15 cellular contexts compared by ENCODE assay signal in genomic region chr1:15007368-15007767, GRCh38.
"Had no signal": no experiment of that assay in that cellular context is flagged by ENCODE, and none has a peak within 500 bp of the region (broad histone marks: within the 10 kb centered on the region; RNA-seq: fewer than 3 reads in every experiment).

No MANE protein-coding gene starts in this region.

- H3K4me3 ChIP-seq: coronary artery, left lung, sigmoid colon, upper lobe of left lung had no signal

- H3K9me3 ChIP-seq: left lung, sigmoid colon, upper lobe of left lung had no signal

- H3K27ac Mint-ChIP-seq: activated naive CD4-positive, alpha-beta T cell treated with anti-CD3 and anti-CD28 coated beads, Interleukin-2, amount 50 U/mL, for 72 hours; activated T-helper 17 cell treated with anti-CD3 and anti-CD28 coated beads, Interleukin-2, amount 50 U/mL, for 72 hours had no signal

- H3K27me3 Mint-ChIP-seq: activated T-helper 17 cell treated with anti-CD3 and anti-CD28 coated beads, Interleukin-2, amount 50 U/mL, for 72 hours had no signal

- DNase-seq: activated T-cell treated with anti-CD3 and anti-CD28 coated beads, Interleukin-2, amount 50 U/mL, for 1 hour; cerebellar nuclear complex; left lung; nephron progenitor cell; posterior cingulate gyrus; sigmoid colon; stimulated activated CD4-positive, alpha-beta T cell treated with anti-CD3 and anti-CD28 coated beads, Interleukin-4, amount 100 ng/mL, for 1 hour; stimulated activated naive CD4-positive, alpha-beta T cell treated with Interleukin-2 at 50 U/mL for 16 hours; T-helper 9 cell; upper lobe of left lung had no signal

- H3K4me3 Mint-ChIP-seq: activated T-helper 17 cell treated with anti-CD3 and anti-CD28 coated beads, Interleukin-2, amount 50 U/mL, for 72 hours; nephron progenitor cell; WTC11 had no signal

- H3K27me3 ChIP-seq: left lung, sigmoid colon, upper lobe of left lung had no signal

- H3K36me3 Mint-ChIP-seq: activated naive CD4-positive, alpha-beta T cell treated with anti-CD3 and anti-CD28 coated beads, Interleukin-2, amount 50 U/mL, for 72 hours had no signal

- H3K4me1 Mint-ChIP-seq: activated T-helper 17 cell treated with anti-CD3 and anti-CD28 coated beads, Interleukin-2, amount 50 U/mL, for 72 hours had no signal

- H3K36me3 ChIP-seq: left lung, sigmoid colon, upper lobe of left lung had no signal

- H3K27ac ChIP-seq: epithelial cell of prostate had no signal

- H3K9me3 Mint-ChIP-seq: activated naive CD4-positive, alpha-beta T cell treated with anti-CD3 and anti-CD28 coated beads, Interleukin-2, amount 50 U/mL, for 72 hours; activated T-helper 17 cell treated with anti-CD3 and anti-CD28 coated beads, Interleukin-2, amount 50 U/mL, for 72 hours had no signal

- ATAC-seq: activated naive CD4-positive, alpha-beta T cell treated with anti-CD3 and anti-CD28 coated beads, Interleukin-2, amount 50 U/mL, for 72 hours; activated T-helper 17 cell treated with anti-CD3 and anti-CD28 coated beads, Interleukin-2, amount 50 U/mL, for 72 hours had no signal
